Comparison of ENCODE assay signal across 22 cellular contexts in the genomic region with DNA sequence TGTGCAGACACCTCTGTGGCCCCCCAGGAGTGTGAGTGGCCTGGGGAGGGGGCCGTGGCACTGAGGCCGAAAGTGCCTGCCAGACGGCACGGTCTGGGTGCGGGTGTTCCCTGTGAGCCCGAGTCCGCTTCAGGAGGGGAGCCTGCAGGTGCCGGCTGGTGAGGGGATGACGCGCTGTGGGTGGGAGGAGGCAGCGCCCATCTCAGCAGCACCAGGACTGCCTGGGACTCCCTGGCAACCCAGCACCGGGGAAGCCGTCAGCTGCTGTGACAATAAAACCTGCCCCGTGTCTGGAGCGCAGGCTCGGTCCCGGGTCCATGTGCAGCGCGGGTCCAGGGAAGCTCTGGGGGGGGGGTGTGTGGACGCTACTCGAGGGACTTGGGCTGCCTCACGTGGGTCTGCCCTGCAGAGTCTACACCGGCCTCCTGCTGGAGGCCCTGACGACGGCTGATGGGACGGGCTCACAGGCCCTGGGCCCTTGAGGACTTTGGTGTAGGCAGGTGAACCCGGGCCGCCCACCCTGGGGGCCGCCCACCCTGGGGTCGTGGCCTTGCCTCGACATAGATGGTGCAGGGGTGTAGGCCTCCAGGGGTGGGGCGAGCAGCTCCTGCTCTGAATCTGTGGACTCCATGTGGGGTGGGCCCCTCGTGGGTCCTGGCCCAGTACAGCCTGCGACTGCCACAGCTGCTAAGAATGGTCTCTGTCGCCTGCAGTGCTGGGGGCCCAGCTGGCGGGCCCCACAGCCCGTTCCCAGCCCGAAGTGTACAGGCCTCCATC. TPM values are rescaled to one million over a fixed set of nuclear protein-coding genes. Genes with fewer than 3 reads are reported as not detected.
DNase-seq lines count a peak whose midpoint lies in the region; ATAC-seq and TF ChIP-seq lines count a peak whose summit lies in the region.
"Had no signal": no experiment of that assay in that cellular context is flagged by ENCODE, and none has a peak within 500 bp of the region (broad histone marks: within the 10 kb centered on the region; RNA-seq: fewer than 3 reads in every experiment).

No MANE protein-coding gene starts in this region.

- CTCF ChIA-PET in WTC11 (lab: Charles Lee) = interaction anchor here (0.7 to 2.8 kb wide), 2 partner anchors 17 to 54 kb away, joined by 3 to 12 read pairs; no protein-coding TSS in a partner anchor

- H3K4me3 ChIP-seq in ovary = no peak overlapping the region
- no peak overlapping the region for H3K4me3 ChIP-seq in foreskin fibroblast (ENCODE audit: low read depth in 1 of 2, low read length in 2 of 2)
- H3K4me3 ChIP-seq: A549, transverse colon had no signal

- POLR2A ChIA-PET in WTC11 (lab: Charles Lee) = interaction anchor here (0.6 kb wide), 1 partner anchor 397 kb away, joined by 4 read pairs; the partner anchor contains the start of gene SOX8

- H3K36me3 ChIP-seq in ovary = no peaks in the 10 kb centered on the region
- H3K36me3 ChIP-seq: brain microvascular endothelial cell, transverse colon had no signal

- DNase-seq in NCI-H510A treated with DMSO at 0.1 percent for 48 hours (lab: John Stamatoyannopoulos, UW) (peak; percentile 14), NCI-H510A (lab: John Stamatoyannopoulos, UW) (no peak), NCI-H1092 (lab: John Stamatoyannopoulos, UW) (peak; percentile 37), WTC11 (ENCODE audit: low spot score) (peak; percentile 24), ovary (peak in 4 of 5 donors; percentile 30 to 56 (median 36)), foreskin fibroblast (no peak), NCI-H226 (no peak)
- DNase-seq: activated CD4-positive, alpha-beta T cell treated with anti-CD3 and anti-CD28 coated beads, Interleukin-2, amount 50 U/mL, for 4 hours; activated T-cell treated with anti-CD3 and anti-CD28 coated beads, Interleukin-2, amount 50 U/mL, for 24 hours; brain microvascular endothelial cell; dermis blood vessel endothelial cell; GDM1; transverse colon had no signal

- no peak for TF ChIP-seq EP300 in ovary (IDR thresholded peaks at IDR 0.05)

- no peaks in the 10 kb centered on the region for H3K9me3 ChIP-seq in ovary
- H3K9me3 ChIP-seq: A549, transverse colon had no signal

- H3K27ac ChIP-seq in ovary = no peak overlapping the region
- H3K27ac ChIP-seq: A549, brain microvascular endothelial cell, transverse colon had no signal

- H3K27me3 ChIP-seq in ovary = no peaks in the 10 kb centered on the region
- H3K27me3 ChIP-seq: brain microvascular endothelial cell, transverse colon had no signal

- no peak for TF ChIP-seq CTCF in WTC11 (IDR thresholded peaks at IDR 0.05)
- no peak for TF ChIP-seq CTCF in ovary (IDR thresholded peaks at IDR 0.05)
- TF ChIP-seq CTCF in foreskin fibroblast (IDR thresholded peaks at IDR 0.05; ENCODE audit: low read depth, low read length) = no peak

- intact Hi-C loops in ovary (cut with DNase I) = loop anchor here in 2 of 4 donors (5.0 kb wide), 2 partner anchors 58 to 78 kb away; partner anchors contain the start of gene MCRIP2 (in 1 of the 2)

- TF ChIP-seq POLR2A in ovary (IDR thresholded peaks at IDR 0.05) = no peak

- peaks cover 32% of the 10 kb centered on the region for H3K27me3 Mint-ChIP-seq in WTC11 (ENCODE audit: low read depth)
- H3K27me3 Mint-ChIP-seq: activated T-cell treated with anti-CD3 and anti-CD28 coated beads, Interleukin-2, amount 50 U/mL, for 24 hours; CD4-positive, alpha-beta memory T cell had no signal

- H3K4me1 Mint-ChIP-seq in WTC11 = peaks cover 12% of the 10 kb centered on the region

- H3K4me1 ChIP-seq in ovary (ENCODE audit: insufficient read depth) = peaks cover 6% of the 10 kb centered on the region

- H3K4me3 Mint-ChIP-seq in WTC11 = no peak overlapping the region
- H3K4me3 Mint-ChIP-seq: activated T-cell treated with anti-CD3 and anti-CD28 coated beads, Interleukin-2, amount 50 U/mL, for 24 hours; CD4-positive, alpha-beta memory T cell; mesothelial cell of epicardium; stimulated activated memory B cell treated with anti-CD40 and anti-IgM and Interleukin-4, amounts not matched to agents 10 μg/mL and 1 μg/mL and 100 μg/mL, for 72 hours had no signal

- peaks cover 2% of the 10 kb centered on the region for H3K36me3 Mint-ChIP-seq in WTC11
- H3K36me3 Mint-ChIP-seq: mesothelial cell of epicardium; stimulated activated memory B cell treated with anti-CD40 and anti-IgM and Interleukin-4, amounts not matched to agents 10 μg/mL and 1 μg/mL and 100 μg/mL, for 72 hours had no signal

- WGBS in ovary, 3 donors = 20 to 44% (median 42%) methylated on average over 31 to 38 of the region's 38 CpGs

- H3K27ac Mint-ChIP-seq in WTC11 = no peak overlapping the region
- H3K27ac Mint-ChIP-seq: activated naive CD4-positive, alpha-beta T cell treated with anti-CD3 and anti-CD28 coated beads, Interleukin-2, amount 50 U/mL, for 72 hours; activated T-cell treated with anti-CD3 and anti-CD28 coated beads, Interleukin-2, amount 50 U/mL, for 24 hours; CD4-positive, alpha-beta memory T cell; mesothelial cell of epicardium; stimulated activated memory B cell treated with anti-CD40 and anti-IgM and Interleukin-4, amounts not matched to agents 10 μg/mL and 1 μg/mL and 100 μg/mL, for 72 hours had no signal

- ATAC-seq in WTC11 (no peak), HG02571 (IDR thresholded peaks at IDR 0.05; ENCODE audit: unreplicated experiment) (no peak)
- ATAC-seq: activated naive CD4-positive, alpha-beta T cell treated with anti-CD3 and anti-CD28 coated beads, Interleukin-2, amount 50 U/mL, for 72 hours; esophagus mucosa; stimulated activated memory B cell treated with anti-CD40 and anti-IgM and Interleukin-4, amounts not matched to agents 10 μg/mL and 1 μg/mL and 100 μg/mL, for 72 hours had no signal

- no peaks in the 10 kb centered on the region for H3K9me3 Mint-ChIP-seq in WTC11
- H3K9me3 Mint-ChIP-seq: activated naive CD4-positive, alpha-beta T cell treated with anti-CD3 and anti-CD28 coated beads, Interleukin-2, amount 50 U/mL, for 72 hours; activated T-cell treated with anti-CD3 and anti-CD28 coated beads, Interleukin-2, amount 50 U/mL, for 24 hours; CD4-positive, alpha-beta memory T cell; mesothelial cell of epicardium; stimulated activated memory B cell treated with anti-CD40 and anti-IgM and Interleukin-4, amounts not matched to agents 10 μg/mL and 1 μg/mL and 100 μg/mL, for 72 hours had no signal

TF ChIP-seq in WTC11, 78 proteins besides CTCF, POLR2A, EP300 and RAD21 (continues in another document):
- TF ChIP-seq, protein P1, sequence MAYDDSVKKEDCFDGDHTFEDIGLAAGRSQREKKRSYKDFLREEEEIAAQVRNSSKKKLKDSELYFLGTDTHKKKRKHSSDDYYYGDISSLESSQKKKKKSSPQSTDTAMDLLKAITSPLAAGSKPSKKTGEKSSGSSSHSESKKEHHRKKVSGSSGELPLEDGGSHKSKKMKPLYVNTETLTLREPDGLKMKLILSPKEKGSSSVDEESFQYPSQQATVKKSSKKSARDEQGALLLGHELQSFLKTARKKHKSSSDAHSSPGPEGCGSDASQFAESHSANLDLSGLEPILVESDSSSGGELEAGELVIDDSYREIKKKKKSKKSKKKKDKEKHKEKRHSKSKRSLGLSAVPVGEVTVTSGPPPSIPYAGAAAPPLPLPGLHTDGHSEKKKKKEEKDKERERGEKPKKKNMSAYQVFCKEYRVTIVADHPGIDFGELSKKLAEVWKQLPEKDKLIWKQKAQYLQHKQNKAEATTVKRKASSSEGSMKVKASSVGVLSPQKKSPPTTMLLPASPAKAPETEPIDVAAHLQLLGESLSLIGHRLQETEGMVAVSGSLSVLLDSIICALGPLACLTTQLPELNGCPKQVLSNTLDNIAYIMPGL (CRISPR knock-in tag; IDR thresholded peaks at IDR 0.05) = peak; percentile 65; the same call in 1 of the 2 replicates
- TF ChIP-seq FOXJ3 (CRISPR knock-in tag; IDR thresholded peaks at IDR 0.05; ENCODE audit: borderline replicate concordance) (no peak), KAT7 (CRISPR knock-in tag; IDR thresholded peaks at IDR 0.05; ENCODE audit: borderline replicate concordance) (no peak), ZNF423 (CRISPR knock-in tag; IDR thresholded peaks at IDR 0.05) (peak; percentile 75), IRF2 (CRISPR knock-in tag; IDR thresholded peaks at IDR 0.05; ENCODE audit: borderline replicate concordance, low read depth) (no peak), ZNF263 (CRISPR knock-in tag; IDR thresholded peaks at IDR 0.05; ENCODE audit: low read depth) (no peak), ATF1 (CRISPR knock-in tag; IDR thresholded peaks at IDR 0.05) (no peak), ELF4 (CRISPR knock-in tag; IDR thresholded peaks at IDR 0.05; ENCODE audit: low read depth) (no peak)
- TF ChIP-seq, protein P2, sequence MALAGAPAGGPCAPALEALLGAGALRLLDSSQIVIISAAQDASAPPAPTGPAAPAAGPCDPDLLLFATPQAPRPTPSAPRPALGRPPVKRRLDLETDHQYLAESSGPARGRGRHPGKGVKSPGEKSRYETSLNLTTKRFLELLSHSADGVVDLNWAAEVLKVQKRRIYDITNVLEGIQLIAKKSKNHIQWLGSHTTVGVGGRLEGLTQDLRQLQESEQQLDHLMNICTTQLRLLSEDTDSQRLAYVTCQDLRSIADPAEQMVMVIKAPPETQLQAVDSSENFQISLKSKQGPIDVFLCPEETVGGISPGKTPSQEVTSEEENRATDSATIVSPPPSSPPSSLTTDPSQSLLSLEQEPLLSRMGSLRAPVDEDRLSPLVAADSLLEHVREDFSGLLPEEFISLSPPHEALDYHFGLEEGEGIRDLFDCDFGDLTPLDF (CRISPR knock-in tag; IDR thresholded peaks at IDR 0.05) = no peak

RNA-seq across cellular contexts. Expression of gene RAB40C, which starts 5.9 kb away (rescaled TPM):
- total RNA-seq in WTC11 (2021) (22.5 to 28.0 TPM (median 26.2 TPM) in 3 replicates), ovary (10 to 100 TPM; 11.7 to 24.1 (median 21.4) TPM)
- 10 to 100 TPM in 1 of 2 donors, 1 to 10 TPM in 1; 1.9 to 21.0 TPM for polyA plus RNA-seq in ovary

RNA-seq across cellular contexts. Expression of gene PIGQ, which starts 14.2 kb away (rescaled TPM):
- 57.7 to 63.7 TPM (median 60.8 TPM) in 3 replicates for total RNA-seq in WTC11 (2021)
- 10 to 100 TPM; 24.1 to 47.7 (median 39.8) TPM for total RNA-seq in ovary
- polyA plus RNA-seq in ovary = 10 to 100 TPM in 1 of 2 donors, 1 to 10 TPM in 1; 4.3 to 36.3 TPM

RNA-seq across cellular contexts. Expression of gene NHLRC4, which starts 17.2 kb away (rescaled TPM):
- total RNA-seq in WTC11 (2021) = 0.76 to 0.92 TPM (median 0.87 TPM) in 3 replicates
- 10 to 100 TPM in 1 of 7 donors, 1 to 10 TPM in 6; 3.2 to 15.4 (median 5.0) TPM for total RNA-seq in ovary
- polyA plus RNA-seq in ovary = 1 to 10 TPM in 1 of 2 donors, under 1 TPM in 1; 0.53 to 5.9 TPM

RNA-seq across cellular contexts. Expression of gene PRR35, which starts 23.8 kb away (rescaled TPM):
- total RNA-seq in WTC11 (2021) (0.72 to 1.1 TPM (median 0.94 TPM) in 3 replicates), ovary (not detected)
- polyA plus RNA-seq in ovary = not detected
- total RNA-seq: activated naive CD4-positive, alpha-beta T cell treated with anti-CD3 and anti-CD28 coated beads, Interleukin-2, amount 50 U/mL, for 72 hours; CD4-positive, alpha-beta memory T cell; dermis blood vessel endothelial cell; esophagus mucosa; skeletal muscle tissue; transverse colon had no signal
- polyA plus RNA-seq: CD4-positive, alpha-beta memory T cell; keratinocyte had no signal

RNA-seq across cellular contexts. Expression of gene WFIKKN1, which starts 46.8 kb away (rescaled TPM):
- 12.3 to 18.6 TPM (median 17.3 TPM) in 3 replicates for total RNA-seq in WTC11 (2021)
- 1 to 10 TPM in 5 of 7 donors, under 1 TPM in 2; 0.57 to 2.6 (median 1.3) TPM for total RNA-seq in ovary
- polyA plus RNA-seq in ovary = under 1 TPM; 0.10 to 0.59 TPM
- polyA plus RNA-seq: keratinocyte had no signal

Comparison
In these comparisons a context has a peak if more than half of its experiments do, and no peak if none do; other contexts are left out.
1. DNase-seq: peak in NCI-H510A treated with DMSO at 0.1 percent for 48 hours (single experiment), NCI-H1092 (single experiment), WTC11 (single experiment) and ovary (4 of 5); none in NCI-H510A (single experiment), foreskin fibroblast (0 of 2) and NCI-H226 (single experiment).